8 cellular contexts compared by ENCODE assay signal in genomic region chr1:85259118-85259865, GRCh38. TPM values are rescaled to one million over a fixed set of nuclear protein-coding genes. Genes with fewer than 3 reads are reported as not detected.
DNase-seq lines count a peak whose midpoint lies in the region; ATAC-seq, FAIRE-seq and TF ChIP-seq lines count a peak whose summit lies in the region.

Gene C1orf52 (minus strand): TSS chr1:85259662. CDS start chr1:85259633, 29 bp downstream.

- ATAC-seq in GM18498 (IDR thresholded peaks at IDR 0.05; ENCODE audit: unreplicated experiment): peak; percentile 98
- peak; percentile 96 for ATAC-seq in HG02938 (IDR thresholded peaks at IDR 0.05; ENCODE audit: unreplicated experiment)
- peak; percentile 97 for ATAC-seq in T-helper 17 cell
- ATAC-seq in left ventricle myocardium superior: peak; percentile 98
- ATAC-seq in psoas muscle: peak; percentile 98 to 100 (median 99)

- no peaks in the 10 kb centered on the region for H3K27me3 Mint-ChIP-seq in T-helper 17 cell

- no peaks in the 10 kb centered on the region for H3K9me3 ChIP-seq in T-helper 17 cell (ENCODE audit: control insufficient read depth, low read length, poor library complexity, severe bottlenecking)
- no peaks in the 10 kb centered on the region for H3K9me3 ChIP-seq in psoas muscle

- H3K27me3 ChIP-seq in psoas muscle (ENCODE audit: insufficient read depth in 3 of 3, low read length in 2 of 3): no peaks in the 10 kb centered on the region

- WGBS in psoas muscle, 3 donors: 0 to 1% (median 1%) methylated on average over 51 to 64 of the region's 64 CpGs

- H3K27ac Mint-ChIP-seq in T-helper 17 cell: peak within 1 kb of the TSS; percentile 93

- H3K4me3 Mint-ChIP-seq in T-helper 17 cell: peak within 1 kb of the TSS; percentile 95

- no peak for FAIRE-seq in urothelium cell line (lab: Jason Lieb, UNC)

- peak; percentile 99 for TF ChIP-seq CTCF in psoas muscle (IDR thresholded peaks at IDR 0.05)

- peaks cover 23% of the 10 kb centered on the region for H3K4me1 ChIP-seq in psoas muscle

- peak within 1 kb of the TSS; percentile 95 for H3K4me3 ChIP-seq in psoas muscle

- intact Hi-C loops in left ventricle myocardium superior (cut with micrococcal nuclease): loop anchor here (5.0 kb wide), 1 partner anchor 312 kb away; no protein-coding TSS in a partner anchor
- intact Hi-C loops in psoas muscle (cut with DNase I): loop anchor here (1.0 to 10.0 kb wide), 5 partner anchors 57 to 314 kb away; partner anchors contain the start of gene SYDE2 (in 1 of the 2)

- DNase-seq in NCI-H1694 treated with DMSO at 0.1 percent for 48 hours (lab: John Stamatoyannopoulos, UW) (peak; percentile 89), T-helper 17 cell (peak; percentile 93 to 99 (median 98)), left ventricle myocardium superior (peak; percentile 98), psoas muscle (peak; percentile 96 to 98), urothelium cell line (ENCODE audit: low spot score) (peak; percentile 93)

- peaks cover 0 to 42% of the 10 kb centered on the region in 2 donors for H3K36me3 ChIP-seq in psoas muscle (ENCODE audit: insufficient read depth in 1 of 2, low read depth in 1 of 2)

- peaks cover 8% of the 10 kb centered on the region for H3K36me3 Mint-ChIP-seq in T-helper 17 cell (ENCODE audit: low read depth)

- H3K27ac ChIP-seq in angular gyrus (ENCODE audit: low read depth, low read length) (peak within 1 kb of the TSS; percentile 75), psoas muscle (peak within 1 kb of the TSS; percentile 93)

- H3K4me1 Mint-ChIP-seq in T-helper 17 cell: peaks cover 27% of the 10 kb centered on the region

RNA-seq across cellular contexts. Expression of gene C1orf52, which starts in this region (rescaled TPM):
- total RNA-seq in T-helper 17 cell: 10 to 100 TPM; 51.5 to 51.7 TPM
- total RNA-seq in left ventricle myocardium superior: 18.7 TPM
- total RNA-seq in psoas muscle: 10 to 100 TPM; 10.2 to 20.7 (median 13.1) TPM
- polyA plus RNA-seq in psoas muscle: 10 to 100 TPM; 13.3 to 28.8 (median 20.7) TPM

Comparison
In these comparisons a context has a peak if more than half of its experiments do, and no peak if none do; other contexts are left out.
1. Peak in every context shown above with its lines: DNase-seq, ATAC-seq, H3K4me3 ChIP-seq and H3K27ac ChIP-seq.